In the genomic region with DNA sequence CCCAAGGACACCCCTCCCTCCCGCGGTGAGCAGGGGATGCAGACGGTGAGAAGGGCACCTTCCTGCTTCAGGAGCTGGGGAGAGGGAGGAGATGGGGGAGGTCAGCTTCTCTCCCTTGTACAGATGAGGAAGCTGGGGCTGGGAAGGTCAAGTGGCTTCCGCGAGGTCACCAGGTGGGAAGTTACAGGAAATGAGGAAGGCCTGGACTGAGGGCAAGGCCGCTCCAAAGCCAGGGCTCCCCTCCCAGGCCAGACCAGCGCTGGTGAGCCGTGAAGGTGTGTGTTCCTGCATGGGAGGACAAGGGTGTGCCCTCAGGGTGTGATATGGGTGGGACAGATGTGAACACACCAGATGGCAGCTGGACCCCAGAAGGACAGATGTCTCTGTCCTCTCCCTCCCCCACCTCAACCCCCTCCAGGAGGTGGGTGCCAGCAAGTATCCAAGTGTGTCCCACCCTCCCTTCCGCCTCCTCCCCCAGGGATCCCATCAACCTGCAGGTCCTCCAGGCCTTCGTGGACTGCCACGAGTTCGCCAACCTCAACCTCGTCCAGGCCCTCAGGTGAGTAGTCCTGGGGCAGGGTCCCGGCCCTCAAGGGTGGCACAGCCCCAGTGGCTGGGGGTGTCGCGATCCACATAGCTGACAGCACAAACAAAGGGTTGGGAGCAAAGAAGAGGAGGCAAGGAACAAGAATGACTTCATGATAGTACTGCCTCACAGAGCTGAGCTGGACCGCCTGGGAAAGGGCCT, we compare ENCODE assay signal across 17 cellular contexts. TPM values are rescaled to one million over a fixed set of nuclear protein-coding genes. Genes with fewer than 3 reads are reported as not detected.
DNase-seq lines count a peak whose midpoint lies in the region; ATAC-seq, FAIRE-seq and TF ChIP-seq lines count a peak whose summit lies in the region.
"Had no signal": no experiment of that assay in that cellular context is flagged by ENCODE, and none has a peak within 500 bp of the region (broad histone marks: within the 10 kb centered on the region; RNA-seq: fewer than 3 reads in every experiment).

No MANE protein-coding gene starts in this region.

- H3K36me3 ChIP-seq in astrocyte (ENCODE audit: insufficient read depth, low read length) (no peaks in the 10 kb centered on the region), neuronal stem cell (replicated peaks in 1 of 2; ENCODE audit: control insufficient read depth in 2 of 2, insufficient read depth in 2 of 2, low read length in 2 of 2) (no peaks in the 10 kb centered on the region)
- H3K36me3 ChIP-seq: brain microvascular endothelial cell had no signal

- H4K91ac ChIP-seq in neuronal stem cell (ENCODE audit: low read depth, low read length, poor library complexity): no peak overlapping the region

- H3K36me3 Mint-ChIP-seq in T-helper 2 cell treated with Interferon-gamma antibody and Interleukin-4, amounts not matched to agents 5 μg/mL and 100 μg/mL, for 36 hours (ENCODE audit: low read depth): peaks cover 77% of the 10 kb centered on the region
- H3K36me3 Mint-ChIP-seq in astrocyte (ENCODE audit: low read depth, unreplicated experiment): no peaks in the 10 kb centered on the region

- no CpG with 5 or more reads among the region's 17 CpGs for WGBS in neuronal stem cell (ENCODE audit: extremely low coverage in 2 of 2, insufficient read length in 2 of 2, insufficient replicate concordance in 1 of 2), 2 donors

- no peak for ATAC-seq in GM21576 (IDR thresholded peaks at IDR 0.05; ENCODE audit: unreplicated experiment)

- FAIRE-seq in astrocyte (lab: Jason Lieb, UNC): no peak
- FAIRE-seq: D721Med had no signal

- H3K9me3 ChIP-seq in astrocyte (ENCODE audit: insufficient read depth, low read depth, low read length) (no peaks in the 10 kb centered on the region), neuronal stem cell (replicated peaks in 1 of 2; ENCODE audit: control insufficient read depth in 2 of 2, insufficient read depth in 1 of 2, low read depth in 1 of 2, low read length in 2 of 2) (no peaks in the 10 kb centered on the region)
- H3K9me3 ChIP-seq: testis had no signal

- no peaks in the 10 kb centered on the region for H3K79me2 ChIP-seq in astrocyte (ENCODE audit: insufficient read depth, low read length)

- H3K9ac ChIP-seq in astrocyte (ENCODE audit: low read length) (no peak overlapping the region), neuronal stem cell (ENCODE audit: low read depth, low read length, poor library complexity) (no peak overlapping the region)

- H3K4me3 Mint-ChIP-seq in T-helper 2 cell treated with Interferon-gamma antibody and Interleukin-4, amounts not matched to agents 5 μg/mL and 100 μg/mL, for 36 hours: no peak overlapping the region
- H3K4me3 Mint-ChIP-seq in astrocyte (ENCODE audit: unreplicated experiment): no peak overlapping the region

- no peak overlapping the region for H2BK15ac ChIP-seq in neuronal stem cell (ENCODE audit: low read length)

- H4K20me1 ChIP-seq in astrocyte (ENCODE audit: insufficient read depth, low read length): no peaks in the 10 kb centered on the region

- peak overlapping the region; percentile 70 for H2AK5ac ChIP-seq in neuronal stem cell (ENCODE audit: low read depth, low read length)

- TF ChIP-seq CTCF in HL-60 (IDR thresholded peaks at IDR 0.05; ENCODE audit: insufficient read depth, low read length) (no peak), astrocyte (IDR thresholded peaks at IDR 0.05; ENCODE audit: insufficient read depth, low read depth, low read length) (no peak)

- no peaks in the 10 kb centered on the region for H3K79me1 ChIP-seq in neuronal stem cell (ENCODE audit: low read depth, low read length)

- H3K4me1 ChIP-seq in astrocyte (ENCODE audit: insufficient read depth, low read length) (peaks cover 15% of the 10 kb centered on the region), neuronal stem cell (ENCODE audit: control insufficient read depth in 2 of 2, insufficient read depth in 1 of 2, low read depth in 1 of 2, low read length in 2 of 2) (no peaks in the 10 kb centered on the region)

- no peak overlapping the region for H3K4ac ChIP-seq in neuronal stem cell (ENCODE audit: low read length)

- H2BK120ac ChIP-seq in neuronal stem cell (ENCODE audit: low read depth, low read length): no peak overlapping the region

- H2BK12ac ChIP-seq in neuronal stem cell (ENCODE audit: low read length): no peak overlapping the region

- no peaks in the 10 kb centered on the region for H3K27me3 Mint-ChIP-seq in T-helper 2 cell treated with Interferon-gamma antibody and Interleukin-4, amounts not matched to agents 5 μg/mL and 100 μg/mL, for 36 hours (ENCODE audit: low read depth)
- H3K27me3 Mint-ChIP-seq in astrocyte (ENCODE audit: low read depth, unreplicated experiment): peaks cover 37% of the 10 kb centered on the region

- no peak overlapping the region for H3K23ac ChIP-seq in neuronal stem cell (ENCODE audit: low read depth, low read length, poor library complexity)

- H3K4me2 ChIP-seq in astrocyte (ENCODE audit: low read length) (no peak overlapping the region), neuronal stem cell (ENCODE audit: insufficient read depth, low read length, poor library complexity, severe bottlenecking) (no peak overlapping the region)

- peaks cover 62% of the 10 kb centered on the region for H3K4me1 Mint-ChIP-seq in T-helper 2 cell treated with Interferon-gamma antibody and Interleukin-4, amounts not matched to agents 5 μg/mL and 100 μg/mL, for 36 hours (ENCODE audit: low read depth)
- peaks cover 4% of the 10 kb centered on the region for H3K4me1 Mint-ChIP-seq in astrocyte (ENCODE audit: low read depth, unreplicated experiment)

- peak overlapping the region; percentile 20 for H3K18ac ChIP-seq in neuronal stem cell (ENCODE audit: low read length)

- no peaks in the 10 kb centered on the region for H3K9me3 Mint-ChIP-seq in T-helper 2 cell treated with Interferon-gamma antibody and Interleukin-4, amounts not matched to agents 5 μg/mL and 100 μg/mL, for 36 hours
- no peaks in the 10 kb centered on the region for H3K9me3 Mint-ChIP-seq in astrocyte (ENCODE audit: unreplicated experiment)

- no peak overlapping the region for H3K4me3 ChIP-seq in HL-60 (replicated peaks; ENCODE audit: insufficient read depth, low read length)
- no peak overlapping the region for H3K4me3 ChIP-seq in astrocyte (ENCODE audit: insufficient read depth, low read depth, low read length)
- H3K4me3 ChIP-seq in neuronal stem cell (ENCODE audit: low read length in 2 of 2): no peak overlapping the region
- H3K4me3 ChIP-seq: testis had no signal

- H4K8ac ChIP-seq in neuronal stem cell (ENCODE audit: low read depth, low read length): no peak overlapping the region

- H3K27me3 ChIP-seq in HL-60 (ENCODE audit: insufficient read depth, poor library complexity, severe bottlenecking) (no peaks in the 10 kb centered on the region), astrocyte (ENCODE audit: insufficient read depth, low read length) (no peaks in the 10 kb centered on the region), neuronal stem cell (ENCODE audit: control insufficient read depth in 3 of 3, insufficient read depth in 3 of 3, low read depth in 1 of 3, low read length in 3 of 3) (peaks cover 0 to 30% (median 0%) of the 10 kb centered on the region in 3 experiments)
- H3K27me3 ChIP-seq: brain microvascular endothelial cell, testis had no signal

- no peak overlapping the region for H2BK5ac ChIP-seq in neuronal stem cell (ENCODE audit: low read length)

- DNase-seq in T-helper 2 cell treated with Interferon-gamma antibody and Interleukin-4, amounts not matched to agents 5 μg/mL and 100 μg/mL, for 36 hours (ENCODE audit: low spot score): no peak
- DNase-seq in T-helper 2 cell (no peak), HL-60 (ENCODE audit: low read depth in 1 of 2, low spot score in 1 of 2) (peak in 1 of 2 experiments; percentile 47), astrocyte (ENCODE audit: low read depth) (no peak), neuronal stem cell (ENCODE audit: low spot score) (no peak), 8988T (no peak), dermis blood vessel endothelial cell (no peak)
- DNase-seq: activated CD4-positive, alpha-beta T cell treated with anti-CD3 and anti-CD28 coated beads, Interleukin-2, amount 50 U/mL, for 1 hour; brain microvascular endothelial cell; NCI-H2081; stimulated activated CD4-positive, alpha-beta T cell treated with anti-CD3 and anti-CD28 coated beads, Interleukin-15, amount 100 ng/mL, for 24 hours; SW 1271; testis had no signal

- peak overlapping the region; percentile 92 for H3K27ac ChIP-seq in HL-60 (replicated peaks)
- H3K27ac ChIP-seq in astrocyte (ENCODE audit: low read depth, low read length): no peak overlapping the region
- no peak overlapping the region for H3K27ac ChIP-seq in neuronal stem cell (replicated peaks; ENCODE audit: low read length)
- H3K27ac ChIP-seq: brain microvascular endothelial cell, testis had no signal

- H3K14ac ChIP-seq in neuronal stem cell (ENCODE audit: low read length): peak overlapping the region; percentile 22

- H3K27ac Mint-ChIP-seq in T-helper 2 cell treated with Interferon-gamma antibody and Interleukin-4, amounts not matched to agents 5 μg/mL and 100 μg/mL, for 36 hours: peak overlapping the region; percentile 80
- H3K27ac Mint-ChIP-seq in astrocyte (ENCODE audit: unreplicated experiment): peak overlapping the region; percentile 81

- no peak overlapping the region for H2AFZ ChIP-seq in astrocyte (ENCODE audit: low read depth, low read length)
- H2AFZ ChIP-seq in neuronal stem cell (ENCODE audit: low read length): no peak overlapping the region

RNA-seq across cellular contexts. Expression of a gene that starts 16.6 kb away (rescaled TPM):
- total RNA-seq in astrocyte (not detected in 2 replicates), dermis blood vessel endothelial cell (under 0.01 TPM in 1 of 2 replicates, not detected in the other)
- polyA plus RNA-seq in neuronal stem cell (2013, experiment 1 of 2): not detected
- not detected for polyA plus RNA-seq in neuronal stem cell (2013, experiment 2 of 2)
- total RNA-seq: LHCN-M2, myocyte had no signal

RNA-seq across cellular contexts. Expression of a gene that starts 54.9 kb away (rescaled TPM):
- total RNA-seq in astrocyte: 0.61 and 0.65 TPM in 2 replicates
- 1.2 TPM for polyA plus RNA-seq in neuronal stem cell (2013, experiment 1 of 2)
- 1.1 TPM for polyA plus RNA-seq in neuronal stem cell (2013, experiment 2 of 2)
- 11.2 and 32.4 TPM in 2 replicates for total RNA-seq in dermis blood vessel endothelial cell
- total RNA-seq: myocyte had no signal
